ENCODE assay signal across 8 cellular contexts in the genomic region with DNA sequence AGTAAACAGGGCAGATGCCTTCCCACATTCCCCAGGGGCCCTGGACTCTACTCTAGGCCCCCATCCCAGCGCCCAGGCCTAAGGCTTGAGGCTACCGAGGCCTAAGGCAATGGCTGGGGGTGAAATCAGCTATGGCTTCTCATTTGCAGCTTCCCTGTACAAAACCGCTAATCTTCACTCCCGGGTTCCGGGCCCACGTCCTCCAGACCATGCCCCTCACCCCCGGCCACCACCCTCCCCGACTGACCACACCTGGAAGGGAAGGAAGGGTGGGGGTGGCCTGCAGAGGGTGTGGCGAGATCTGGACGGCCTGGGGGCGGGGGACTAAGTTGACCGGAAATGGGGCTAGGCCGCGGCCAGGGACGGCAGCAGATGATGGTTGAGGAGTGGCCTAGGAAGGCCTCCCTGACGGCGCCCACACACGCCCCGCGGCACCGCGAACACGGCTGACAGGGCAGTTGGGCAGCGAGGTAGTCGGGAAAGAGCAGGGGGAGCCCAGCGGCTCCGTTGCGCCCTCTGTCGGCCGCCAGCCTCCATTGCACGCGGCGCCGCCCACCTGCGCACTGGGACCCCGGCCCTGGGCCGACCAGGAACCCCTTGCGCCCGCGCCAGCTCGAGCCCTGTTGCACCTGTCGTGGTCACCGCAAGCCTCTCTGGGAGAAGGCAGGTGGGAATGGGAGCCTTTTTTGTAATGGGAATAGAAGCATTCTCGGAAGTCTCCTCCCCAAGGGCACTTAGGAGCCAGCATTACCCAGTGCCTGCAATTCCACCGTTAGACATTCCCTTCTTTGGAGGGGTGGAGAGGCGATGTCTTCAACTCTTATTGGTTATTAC.
DNase-seq lines count a peak whose midpoint lies in the region; ATAC-seq and TF ChIP-seq lines count a peak whose summit lies in the region.

No MANE protein-coding gene starts in this region.

- no peaks in the 10 kb centered on the region for H3K36me3 Mint-ChIP-seq in activated T-helper 1 cell treated with anti-CD3 and anti-CD28 coated beads, Interleukin-12 subunit alpha, Interleukin-12 subunit beta, Interleukin-2, Interleukin-4 antibody, amounts not matched to agents 30 ng/mL and 10 ng/mL and 1 ng/mL, durations not matched to agents 14 hours and 24 hours and 36 hours (ENCODE audit: low read depth)
- H3K36me3 Mint-ChIP-seq in naive thymus-derived CD8-positive, alpha-beta T cell = no peaks in the 10 kb centered on the region

- POLR2A ChIA-PET in naive thymus-derived CD8-positive, alpha-beta T cell (lab: Charles Lee) = interaction anchor here (1.2 kb wide), 1 partner anchor 282 kb away, joined by 3 read pairs; no protein-coding TSS in a partner anchor

- TF ChIP-seq CTCF in AG09319 (IDR thresholded peaks at IDR 0.05; ENCODE audit: low read depth, low read length) (peak; percentile 82), fibroblast of mammary gland (conservative IDR thresholded peaks at IDR 0.05; ENCODE audit: control insufficient read depth, insufficient read depth, low read depth, low read length) (peak; percentile 62)

- peak overlapping the region; percentile 26 for H3K4me3 ChIP-seq in fibroblast of mammary gland (ENCODE audit: control insufficient read depth, low read depth, low read length)

- ATAC-seq in GM18909 (IDR thresholded peaks at IDR 0.05; ENCODE audit: poor library complexity, unreplicated experiment) (peak; percentile 80), HG03521 (IDR thresholded peaks at IDR 0.05; ENCODE audit: unreplicated experiment) (peak; percentile 57)
- peak; percentile 83 to 97 for ATAC-seq in naive thymus-derived CD8-positive, alpha-beta T cell
- ATAC-seq in stimulated activated naive CD8-positive, alpha-beta T cell treated with anti-CD3 and anti-CD28 coated beads, Interleukin-15, amount 100 ng/mL, for 72 hours = peak; percentile 88

- H3K4me3 Mint-ChIP-seq in activated T-helper 1 cell treated with anti-CD3 and anti-CD28 coated beads, Interleukin-12 subunit alpha, Interleukin-12 subunit beta, Interleukin-2, Interleukin-4 antibody, amounts not matched to agents 30 ng/mL and 10 ng/mL and 1 ng/mL, durations not matched to agents 14 hours and 24 hours and 36 hours = no peak overlapping the region
- H3K4me3 Mint-ChIP-seq in naive thymus-derived CD8-positive, alpha-beta T cell = peak overlapping the region in 9 of 10 donors; percentile 36 to 80 (median 64)
- H3K4me3 Mint-ChIP-seq in stimulated activated naive CD8-positive, alpha-beta T cell treated with anti-CD3 and anti-CD28 coated beads, Interleukin-15, amount 100 ng/mL, for 72 hours = peak overlapping the region; percentile 60 to 86

- no peak overlapping the region for H3K27ac Mint-ChIP-seq in activated T-helper 1 cell treated with anti-CD3 and anti-CD28 coated beads, Interleukin-12 subunit alpha, Interleukin-12 subunit beta, Interleukin-2, Interleukin-4 antibody, amounts not matched to agents 30 ng/mL and 10 ng/mL and 1 ng/mL, durations not matched to agents 14 hours and 24 hours and 36 hours
- peak overlapping the region in 1 of 10 donors; percentile 20 for H3K27ac Mint-ChIP-seq in naive thymus-derived CD8-positive, alpha-beta T cell
- no peak overlapping the region for H3K27ac Mint-ChIP-seq in stimulated activated naive CD8-positive, alpha-beta T cell treated with anti-CD3 and anti-CD28 coated beads, Interleukin-15, amount 100 ng/mL, for 72 hours

- no peaks in the 10 kb centered on the region for H3K9me3 Mint-ChIP-seq in activated T-helper 1 cell treated with anti-CD3 and anti-CD28 coated beads, Interleukin-12 subunit alpha, Interleukin-12 subunit beta, Interleukin-2, Interleukin-4 antibody, amounts not matched to agents 30 ng/mL and 10 ng/mL and 1 ng/mL, durations not matched to agents 14 hours and 24 hours and 36 hours
- H3K9me3 Mint-ChIP-seq in naive thymus-derived CD8-positive, alpha-beta T cell = no peaks in the 10 kb centered on the region
- no peaks in the 10 kb centered on the region for H3K9me3 Mint-ChIP-seq in stimulated activated naive CD8-positive, alpha-beta T cell treated with anti-CD3 and anti-CD28 coated beads, Interleukin-15, amount 100 ng/mL, for 72 hours

- H3K27me3 Mint-ChIP-seq in activated T-helper 1 cell treated with anti-CD3 and anti-CD28 coated beads, Interleukin-12 subunit alpha, Interleukin-12 subunit beta, Interleukin-2, Interleukin-4 antibody, amounts not matched to agents 30 ng/mL and 10 ng/mL and 1 ng/mL, durations not matched to agents 14 hours and 24 hours and 36 hours (ENCODE audit: insufficient read depth) = peaks cover 10% of the 10 kb centered on the region
- H3K27me3 Mint-ChIP-seq in naive thymus-derived CD8-positive, alpha-beta T cell = no peaks in the 10 kb centered on the region
- no peaks in the 10 kb centered on the region for H3K27me3 Mint-ChIP-seq in stimulated activated naive CD8-positive, alpha-beta T cell treated with anti-CD3 and anti-CD28 coated beads, Interleukin-15, amount 100 ng/mL, for 72 hours

- no peaks in the 10 kb centered on the region for H3K4me1 Mint-ChIP-seq in activated T-helper 1 cell treated with anti-CD3 and anti-CD28 coated beads, Interleukin-12 subunit alpha, Interleukin-12 subunit beta, Interleukin-2, Interleukin-4 antibody, amounts not matched to agents 30 ng/mL and 10 ng/mL and 1 ng/mL, durations not matched to agents 14 hours and 24 hours and 36 hours (ENCODE audit: low read depth)
- H3K4me1 Mint-ChIP-seq in naive thymus-derived CD8-positive, alpha-beta T cell = peaks cover 0 to 18% (median 3%) of the 10 kb centered on the region in 4 donors
- H3K4me1 Mint-ChIP-seq in stimulated activated naive CD8-positive, alpha-beta T cell treated with anti-CD3 and anti-CD28 coated beads, Interleukin-15, amount 100 ng/mL, for 72 hours = peaks cover 11% of the 10 kb centered on the region

- DNase-seq in AG09319 (ENCODE audit: extremely low read depth, low read depth) (peak; percentile 37), fibroblast of mammary gland (ENCODE audit: low read depth) (peak; percentile 45)
- peak; percentile 32 for DNase-seq in activated T-helper 1 cell treated with anti-CD3 and anti-CD28 coated beads, Interleukin-12 subunit alpha, Interleukin-12 subunit beta, Interleukin-2, Interleukin-4 antibody, amounts not matched to agents 30 ng/mL and 10 ng/mL and 1 ng/mL, durations not matched to agents 14 hours and 24 hours and 36 hours (ENCODE audit: low spot score)
- peak; percentile 30 to 69 (median 58) for DNase-seq in naive thymus-derived CD8-positive, alpha-beta T cell
- DNase-seq in stimulated activated naive CD8-positive, alpha-beta T cell treated with anti-CD3 and anti-CD28 coated beads, Interleukin-15, amount 100 ng/mL, for 72 hours = peak; percentile 61 to 64

- intact Hi-C loops in activated T-helper 1 cell treated with anti-CD3 and anti-CD28 coated beads, Interleukin-12 subunit alpha, Interleukin-12 subunit beta, Interleukin-2, Interleukin-4 antibody, amounts not matched to agents 30 ng/mL and 10 ng/mL and 1 ng/mL, durations not matched to agents 14 hours and 24 hours and 36 hours (cut with micrococcal nuclease) = loop anchor here (1.0 to 5.0 kb wide), 3 partner anchors 120 to 355 kb away; a partner anchor contains a TSS

TF ChIP-seq in PFSK-1, 5 proteins besides CTCF, POLR2A, EP300 and RAD21:
- 0 out of 2 replicates have a peak, but pooled peaks have one; percentile 54 for TF ChIP-seq SIN3A (IDR thresholded peaks at IDR 0.05; ENCODE audit: borderline replicate concordance, insufficient read depth, low read length)
- TF ChIP-seq, protein P1, sequence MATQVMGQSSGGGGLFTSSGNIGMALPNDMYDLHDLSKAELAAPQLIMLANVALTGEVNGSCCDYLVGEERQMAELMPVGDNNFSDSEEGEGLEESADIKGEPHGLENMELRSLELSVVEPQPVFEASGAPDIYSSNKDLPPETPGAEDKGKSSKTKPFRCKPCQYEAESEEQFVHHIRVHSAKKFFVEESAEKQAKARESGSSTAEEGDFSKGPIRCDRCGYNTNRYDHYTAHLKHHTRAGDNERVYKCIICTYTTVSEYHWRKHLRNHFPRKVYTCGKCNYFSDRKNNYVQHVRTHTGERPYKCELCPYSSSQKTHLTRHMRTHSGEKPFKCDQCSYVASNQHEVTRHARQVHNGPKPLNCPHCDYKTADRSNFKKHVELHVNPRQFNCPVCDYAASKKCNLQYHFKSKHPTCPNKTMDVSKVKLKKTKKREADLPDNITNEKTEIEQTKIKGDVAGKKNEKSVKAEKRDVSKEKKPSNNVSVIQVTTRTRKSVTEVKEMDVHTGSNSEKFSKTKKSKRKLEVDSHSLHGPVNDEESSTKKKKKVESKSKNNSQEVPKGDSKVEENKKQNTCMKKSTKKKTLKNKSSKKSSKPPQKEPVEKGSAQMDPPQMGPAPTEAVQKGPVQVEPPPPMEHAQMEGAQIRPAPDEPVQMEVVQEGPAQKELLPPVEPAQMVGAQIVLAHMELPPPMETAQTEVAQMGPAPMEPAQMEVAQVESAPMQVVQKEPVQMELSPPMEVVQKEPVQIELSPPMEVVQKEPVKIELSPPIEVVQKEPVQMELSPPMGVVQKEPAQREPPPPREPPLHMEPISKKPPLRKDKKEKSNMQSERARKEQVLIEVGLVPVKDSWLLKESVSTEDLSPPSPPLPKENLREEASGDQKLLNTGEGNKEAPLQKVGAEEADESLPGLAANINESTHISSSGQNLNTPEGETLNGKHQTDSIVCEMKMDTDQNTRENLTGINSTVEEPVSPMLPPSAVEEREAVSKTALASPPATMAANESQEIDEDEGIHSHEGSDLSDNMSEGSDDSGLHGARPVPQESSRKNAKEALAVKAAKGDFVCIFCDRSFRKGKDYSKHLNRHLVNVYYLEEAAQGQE (IDR thresholded peaks at IDR 0.05; ENCODE audit: insufficient read depth in 1 of 2, low read depth in 2 of 2, low read length in 2 of 2) = no peak
- peak; percentile 54 for TF ChIP-seq POLR2AphosphoS5 (IDR thresholded peaks at IDR 0.05; ENCODE audit: low read depth, low read length)
TF ChIP-seq in PFSK-1: peak in this region for 2.

Comparison
In these comparisons a context has a peak if more than half of its experiments do, and no peak if none do; other contexts are left out.
1. Peak in every context shown above with its lines: DNase-seq, ATAC-seq and H3K4me3 ChIP-seq.